Comparison of ENCODE assay signal across 13 cellular contexts in genomic region chr7:100472121-100472851, GRCh38. TPM values are rescaled to one million over a fixed set of nuclear protein-coding genes. Genes with fewer than 3 reads are reported as not detected.
DNase-seq lines count a peak whose midpoint lies in the region; ATAC-seq, FAIRE-seq and TF ChIP-seq lines count a peak whose summit lies in the region.
"Had no signal": no experiment of that assay in that cellular context is flagged by ENCODE, and none has a peak within 500 bp of the region (broad histone marks: within the 10 kb centered on the region; RNA-seq: fewer than 3 reads in every experiment).

No MANE protein-coding gene starts in this region.

- no peaks in the 10 kb centered on the region for H3K27me3 ChIP-seq in stomach
- H3K27me3 ChIP-seq: MG63 had no signal

- 46 to 63% (median 50%) methylated on average over 12 to 16 of the region's 16 CpGs for WGBS in stomach, 5 donors

- TF ChIP-seq POLR2A in stomach (IDR thresholded peaks at IDR 0.05): no peak

- H3K9ac ChIP-seq in kidney (ENCODE audit: low read length in 2 of 2): no peak overlapping the region

- intact Hi-C loops in activated CD4-positive, alpha-beta memory T cell treated with anti-CD3 and anti-CD28 coated beads for 36 hours (cut with micrococcal nuclease): loop anchor here (10.0 kb wide), 1 partner anchor 383 kb away; the partner anchor contains the start of gene SLC12A9
- intact Hi-C loops in activated B cell treated with CpG ODN at 0.5 μM for 24 hours (cut with micrococcal nuclease): no loop called here
- intact Hi-C loops in kidney (cut with DNase I): no loop called here
- intact Hi-C loops in stomach (cut with DNase I; ENCODE audit: low total_unique reads): loop anchor here (5.0 to 10.0 kb wide), 2 partner anchors 90 to 203 kb away; partner anchors contain the start of gene GNB2

- H3K4me3 ChIP-seq in kidney (ENCODE audit: low read length in 2 of 2) (no peak overlapping the region), stomach (no peak overlapping the region)
- H3K4me3 ChIP-seq: MG63, PC-9, smooth muscle cell had no signal

- FAIRE-seq in kidney (lab: Jason Lieb, UNC): no peak

- TF ChIP-seq EP300 in stomach (IDR thresholded peaks at IDR 0.05): no peak

- H3K4me1 Mint-ChIP-seq in activated CD4-positive, alpha-beta memory T cell treated with anti-CD3 and anti-CD28 coated beads for 36 hours (ENCODE audit: low read depth): peaks cover 53% of the 10 kb centered on the region
- peaks cover 48% of the 10 kb centered on the region for H3K4me1 Mint-ChIP-seq in activated CD4-positive, alpha-beta memory T cell treated with anti-CD3 and anti-CD28 coated beads, Interleukin-2, amount 10 ng/mL, durations not matched to agents 7 days and 5 days
- H3K4me1 Mint-ChIP-seq in activated B cell treated with CpG ODN at 0.5 μM for 24 hours: peaks cover 49% of the 10 kb centered on the region

- CTCF ChIA-PET in activated CD4-positive, alpha-beta memory T cell treated with anti-CD3 and anti-CD28 coated beads for 36 hours (lab: Charles Lee): interaction anchor here (1.5 to 9.7 kb wide), 2 partner anchors 90 to 220 kb away, joined by 4 to 104 read pairs; no protein-coding TSS in a partner anchor
- CTCF ChIA-PET in activated CD4-positive, alpha-beta memory T cell treated with anti-CD3 and anti-CD28 coated beads, Interleukin-2, amount 10 ng/mL, durations not matched to agents 7 days and 5 days (lab: Charles Lee): interaction anchor here (2.4 kb wide), 1 partner anchor 92 kb away, joined by 7 read pairs; no protein-coding TSS in a partner anchor
- CTCF ChIA-PET in activated B cell treated with CpG ODN at 0.5 μM for 24 hours (lab: Charles Lee): interaction anchor here (2.8 to 3.9 kb wide), 2 partner anchors 87 kb away, joined by 11 to 33 read pairs; no protein-coding TSS in a partner anchor

- H3K27ac Mint-ChIP-seq in activated CD4-positive, alpha-beta memory T cell treated with anti-CD3 and anti-CD28 coated beads for 36 hours: peak overlapping the region; percentile 77
- no peak overlapping the region for H3K27ac Mint-ChIP-seq in activated CD4-positive, alpha-beta memory T cell treated with anti-CD3 and anti-CD28 coated beads, Interleukin-2, amount 10 ng/mL, durations not matched to agents 7 days and 5 days
- peak overlapping the region; percentile 70 for H3K27ac Mint-ChIP-seq in activated B cell treated with CpG ODN at 0.5 μM for 24 hours

- H3K27ac ChIP-seq in kidney (ENCODE audit: low read depth in 2 of 2, low read length in 2 of 2) (no peak overlapping the region), stomach (peak overlapping the region; percentile 14 to 75 (median 67))
- H3K27ac ChIP-seq: PC-9 had no signal

- H3K36me3 ChIP-seq in kidney (ENCODE audit: control insufficient read depth in 1 of 2, insufficient read depth in 2 of 2, low read length in 2 of 2): peaks cover 3 to 9% of the 10 kb centered on the region in 2 donors
- peaks cover 25 to 91% (median 67%) of the 10 kb centered on the region in 4 donors for H3K36me3 ChIP-seq in stomach

- H3K27me3 Mint-ChIP-seq in activated CD4-positive, alpha-beta memory T cell treated with anti-CD3 and anti-CD28 coated beads for 36 hours: no peaks in the 10 kb centered on the region
- H3K27me3 Mint-ChIP-seq in activated CD4-positive, alpha-beta memory T cell treated with anti-CD3 and anti-CD28 coated beads, Interleukin-2, amount 10 ng/mL, durations not matched to agents 7 days and 5 days: no peaks in the 10 kb centered on the region
- no peaks in the 10 kb centered on the region for H3K27me3 Mint-ChIP-seq in activated B cell treated with CpG ODN at 0.5 μM for 24 hours

- no peak for ATAC-seq in activated B cell treated with CpG ODN at 0.5 μM for 24 hours (ENCODE audit: low read depth)
- ATAC-seq in stimulated activated naive CD8-positive, alpha-beta T cell treated with anti-CD3 and anti-CD28 coated beads, Interleukin-15, Interleukin-2, amounts not matched to agents 100 U/mL and 50 U/mL, for 24 hours: no peak
- no peak for ATAC-seq in HG02759 (IDR thresholded peaks at IDR 0.05; ENCODE audit: unreplicated experiment)

- H3K9me3 Mint-ChIP-seq in activated CD4-positive, alpha-beta memory T cell treated with anti-CD3 and anti-CD28 coated beads for 36 hours: no peaks in the 10 kb centered on the region
- no peaks in the 10 kb centered on the region for H3K9me3 Mint-ChIP-seq in activated CD4-positive, alpha-beta memory T cell treated with anti-CD3 and anti-CD28 coated beads, Interleukin-2, amount 10 ng/mL, durations not matched to agents 7 days and 5 days
- H3K9me3 Mint-ChIP-seq in activated B cell treated with CpG ODN at 0.5 μM for 24 hours: no peaks in the 10 kb centered on the region

- peaks cover 31% of the 10 kb centered on the region for H3K36me3 Mint-ChIP-seq in activated CD4-positive, alpha-beta memory T cell treated with anti-CD3 and anti-CD28 coated beads for 36 hours
- H3K36me3 Mint-ChIP-seq in activated CD4-positive, alpha-beta memory T cell treated with anti-CD3 and anti-CD28 coated beads, Interleukin-2, amount 10 ng/mL, durations not matched to agents 7 days and 5 days (ENCODE audit: low read depth): peaks cover 60% of the 10 kb centered on the region
- peaks cover 45% of the 10 kb centered on the region for H3K36me3 Mint-ChIP-seq in activated B cell treated with CpG ODN at 0.5 μM for 24 hours (ENCODE audit: low read depth)

- no peak for DNase-seq in activated CD4-positive, alpha-beta memory T cell treated with anti-CD3 and anti-CD28 coated beads for 36 hours
- DNase-seq in activated CD4-positive, alpha-beta memory T cell treated with anti-CD3 and anti-CD28 coated beads, Interleukin-2, amount 10 ng/mL, durations not matched to agents 7 days and 5 days: no peak
- no peak for DNase-seq in activated B cell treated with CpG ODN at 0.5 μM for 24 hours
- DNase-seq in kidney: peak; percentile 80
- DNase-seq in stomach: no peak
- no peak for DNase-seq in NCI-H2171 treated with DMSO at 0.1 percent for 48 hours (lab: John Stamatoyannopoulos, UW)
- no peak for DNase-seq in stimulated activated naive CD8-positive, alpha-beta T cell treated with anti-CD3 and anti-CD28 coated beads, Interleukin-15, Interleukin-2, amounts not matched to agents 100 U/mL and 50 U/mL, for 24 hours
- DNase-seq: activated T-cell treated with anti-CD3 and anti-CD28 coated beads, Interleukin-2, amount 50 U/mL, for 1 hour; DMS79; MG63; PC-9 had no signal

- TF ChIP-seq CTCF in activated B cell treated with CpG ODN at 0.5 μM for 24 hours (IDR thresholded peaks at IDR 0.05) (no peak), kidney (IDR thresholded peaks at IDR 0.05; ENCODE audit: borderline replicate concordance, extremely low read depth, insufficient read depth) (no peak), stomach (IDR thresholded peaks at IDR 0.05) (no peak)

- H3K4me3 Mint-ChIP-seq in activated CD4-positive, alpha-beta memory T cell treated with anti-CD3 and anti-CD28 coated beads for 36 hours: no peak overlapping the region
- H3K4me3 Mint-ChIP-seq in activated CD4-positive, alpha-beta memory T cell treated with anti-CD3 and anti-CD28 coated beads, Interleukin-2, amount 10 ng/mL, durations not matched to agents 7 days and 5 days: no peak overlapping the region
- no peak overlapping the region for H3K4me3 Mint-ChIP-seq in activated B cell treated with CpG ODN at 0.5 μM for 24 hours

- H3K9me3 ChIP-seq in kidney (ENCODE audit: control insufficient read depth in 1 of 2, low read length in 2 of 2) (no peaks in the 10 kb centered on the region), stomach (no peaks in the 10 kb centered on the region)
- H3K9me3 ChIP-seq: MG63 had no signal

- H3K4me1 ChIP-seq in kidney (ENCODE audit: control insufficient read depth in 1 of 2, insufficient read depth in 1 of 2, low read depth in 1 of 2, low read length in 2 of 2) (peaks cover 14 to 29% of the 10 kb centered on the region in 2 donors), stomach (peaks cover 50 to 88% (median 69%) of the 10 kb centered on the region in 4 donors)

- POLR2A ChIA-PET in activated CD4-positive, alpha-beta memory T cell treated with anti-CD3 and anti-CD28 coated beads for 36 hours (lab: Charles Lee): no interaction called here
- POLR2A ChIA-PET in activated CD4-positive, alpha-beta memory T cell treated with anti-CD3 and anti-CD28 coated beads, Interleukin-2, amount 10 ng/mL, durations not matched to agents 7 days and 5 days (lab: Charles Lee): no interaction called here
- POLR2A ChIA-PET in activated B cell treated with CpG ODN at 0.5 μM for 24 hours (lab: Charles Lee): no interaction called here

RNA-seq across cellular contexts. Expression of gene TSC22D4, which starts 6.7 kb away (rescaled TPM):
- 10 to 100 TPM; 87.8 to 89.5 TPM for total RNA-seq in activated CD4-positive, alpha-beta memory T cell treated with anti-CD3 and anti-CD28 coated beads for 36 hours
- total RNA-seq in activated CD4-positive, alpha-beta memory T cell treated with anti-CD3 and anti-CD28 coated beads, Interleukin-2, amount 10 ng/mL, durations not matched to agents 7 days and 5 days: 100 to 1,000 TPM; 133 to 136 TPM
- total RNA-seq in activated B cell treated with CpG ODN at 0.5 μM for 24 hours (60.2 and 68.7 TPM in 2 replicates), kidney (61.5 TPM), stomach (100 to 1,000 TPM in 1 of 5 donors, 10 to 100 TPM in 3, 1 to 10 TPM in 1; 9.4 to 120 (median 28.0) TPM)
- polyA plus RNA-seq in kidney (ENCODE audit: insufficient read depth, low read depth, low replicate concordance) (67.0 TPM), stomach (10 to 100 TPM; 25.1 to 44.8 (median 35.0) TPM)

RNA-seq across cellular contexts. Expression of gene SPACDR, which starts 8.2 kb away (rescaled TPM):
- total RNA-seq in activated CD4-positive, alpha-beta memory T cell treated with anti-CD3 and anti-CD28 coated beads for 36 hours: 1 to 10 TPM; 3.5 to 3.9 TPM
- 1 to 10 TPM; 4.0 to 4.3 TPM for total RNA-seq in activated CD4-positive, alpha-beta memory T cell treated with anti-CD3 and anti-CD28 coated beads, Interleukin-2, amount 10 ng/mL, durations not matched to agents 7 days and 5 days
- total RNA-seq in activated B cell treated with CpG ODN at 0.5 μM for 24 hours (2.3 and 2.7 TPM in 2 replicates), kidney (0.54 TPM), stomach (1 to 10 TPM in 1 of 5 donors, not detected in 4; 2.3 TPM)
- polyA plus RNA-seq in kidney (ENCODE audit: insufficient read depth, low read depth, low replicate concordance) (not detected), stomach (1 to 10 TPM in 1 of 3 donors, under 1 TPM in 1, not detected in 1; 0.65 to 1.1 TPM)
- total RNA-seq: smooth muscle cell had no signal

RNA-seq across cellular contexts. Expression of gene NYAP1, which starts 11.4 kb away (rescaled TPM):
- under 1 TPM; 0.17 to 0.24 TPM for total RNA-seq in activated CD4-positive, alpha-beta memory T cell treated with anti-CD3 and anti-CD28 coated beads for 36 hours
- total RNA-seq in activated CD4-positive, alpha-beta memory T cell treated with anti-CD3 and anti-CD28 coated beads, Interleukin-2, amount 10 ng/mL, durations not matched to agents 7 days and 5 days: under 1 TPM; 0.05 to 0.13 TPM
- not detected in 2 replicates for total RNA-seq in activated B cell treated with CpG ODN at 0.5 μM for 24 hours
- total RNA-seq in kidney: 0.41 TPM
- polyA plus RNA-seq in kidney (ENCODE audit: insufficient read depth, low read depth, low replicate concordance): 0.69 TPM
- total RNA-seq in stomach: under 1 TPM in 1 of 5 donors, not detected in 4; 0.73 TPM
- polyA plus RNA-seq in stomach: under 1 TPM in 2 of 3 donors, not detected in 1; 0.48 to 0.75 TPM
- polyA plus RNA-seq: smooth muscle cell had no signal

RNA-seq across cellular contexts. Expression of gene PPP1R35, which starts 36.0 kb away (rescaled TPM):
- total RNA-seq in activated CD4-positive, alpha-beta memory T cell treated with anti-CD3 and anti-CD28 coated beads for 36 hours: 10 to 100 TPM; 76.0 to 76.5 TPM
- 100 to 1,000 TPM; 100 to 101 TPM for total RNA-seq in activated CD4-positive, alpha-beta memory T cell treated with anti-CD3 and anti-CD28 coated beads, Interleukin-2, amount 10 ng/mL, durations not matched to agents 7 days and 5 days
- total RNA-seq in activated B cell treated with CpG ODN at 0.5 μM for 24 hours (41.2 and 45.0 TPM in 2 replicates), kidney (41.7 TPM), stomach (100 to 1,000 TPM in 1 of 5 donors, 10 to 100 TPM in 1, 1 to 10 TPM in 2, not detected in 1; 6.2 to 226 (median 38.9) TPM)
- polyA plus RNA-seq in kidney (ENCODE audit: insufficient read depth, low read depth, low replicate concordance) (40.2 TPM), stomach (10 to 100 TPM; 29.5 to 78.0 (median 39.5) TPM)

RNA-seq across cellular contexts. Expression of gene MEPCE, which starts 42.7 kb away (rescaled TPM):
- 10 to 100 TPM; 41.3 to 42.0 TPM for total RNA-seq in activated CD4-positive, alpha-beta memory T cell treated with anti-CD3 and anti-CD28 coated beads for 36 hours
- total RNA-seq in activated CD4-positive, alpha-beta memory T cell treated with anti-CD3 and anti-CD28 coated beads, Interleukin-2, amount 10 ng/mL, durations not matched to agents 7 days and 5 days: 10 to 100 TPM; 36.7 to 40.1 TPM
- total RNA-seq in activated B cell treated with CpG ODN at 0.5 μM for 24 hours (61.0 and 65.5 TPM in 2 replicates), kidney (47.2 TPM), stomach (100 to 1,000 TPM in 1 of 5 donors, 10 to 100 TPM in 4; 14.1 to 117 (median 28.1) TPM)
- polyA plus RNA-seq in kidney (ENCODE audit: insufficient read depth, low read depth, low replicate concordance) (33.4 TPM), stomach (10 to 100 TPM; 17.4 to 21.4 (median 20.0) TPM)

Comparison
In these comparisons a context has a peak if more than half of its experiments do, and no peak if none do; other contexts are left out.
1. H3K27ac ChIP-seq: peak in stomach (5 of 5); none in kidney (0 of 2).
2. intact Hi-C loops: an anchor here in activated CD4-positive, alpha-beta memory T cell treated with anti-CD3 and anti-CD28 coated beads for 36 hours (10.0 kb wide) and stomach (5.0 to 10.0 kb wide); none called in activated B cell treated with CpG ODN at 0.5 μM for 24 hours and kidney.